Comparison of ENCODE assay signal across 30 cellular contexts in genomic region chr2:190425883-190426658, GRCh38. TPM values are rescaled to one million over a fixed set of nuclear protein-coding genes. Genes with fewer than 3 reads are reported as not detected.
DNase-seq lines count a peak whose midpoint lies in the region; ATAC-seq and TF ChIP-seq lines count a peak whose summit lies in the region.
"Had no signal": no experiment of that assay in that cellular context is flagged by ENCODE, and none has a peak within 500 bp of the region (broad histone marks: within the 10 kb centered on the region; RNA-seq: fewer than 3 reads in every experiment).

No MANE protein-coding gene starts in this region.

- ATAC-seq in activated naive CD4-positive, alpha-beta T cell treated with anti-CD3 and anti-CD28 coated beads, Interleukin-2, amount 50 U/mL, for 72 hours: no peak
- ATAC-seq in activated naive CD8-positive, alpha-beta T cell treated with anti-CD3 and anti-CD28 coated beads, Interleukin-2, amount 50 U/mL, for 24 hours: no peak
- no peak for ATAC-seq in stimulated activated naive CD8-positive, alpha-beta T cell treated with anti-CD3 and anti-CD28 coated beads, Interleukin-15, amount 100 ng/mL, for 72 hours
- no peak for ATAC-seq in PC-3
- ATAC-seq: activated T-cell treated with anti-CD3 and anti-CD28 coated beads, Interleukin-2, amount 50 U/mL, for 4 hours; gastrocnemius medialis had no signal

- no peaks in the 10 kb centered on the region for H3K27me3 Mint-ChIP-seq in activated naive CD4-positive, alpha-beta T cell treated with anti-CD3 and anti-CD28 coated beads, Interleukin-2, amount 50 U/mL, for 24 hours
- no peaks in the 10 kb centered on the region for H3K27me3 Mint-ChIP-seq in activated naive CD8-positive, alpha-beta T cell treated with anti-CD3 and anti-CD28 coated beads, Interleukin-2, amount 50 U/mL, for 24 hours
- H3K27me3 Mint-ChIP-seq in stimulated activated naive CD8-positive, alpha-beta T cell treated with anti-CD3 and anti-CD28 coated beads, Interleukin-15, amount 100 ng/mL, for 72 hours: no peaks in the 10 kb centered on the region
- H3K27me3 Mint-ChIP-seq: B cell, progenitor cell of endocrine pancreas had no signal

- H3K27me3 ChIP-seq in Karpas-422 (ENCODE audit: low read length) (no peaks in the 10 kb centered on the region), PC-3 (ENCODE audit: low read length) (no peaks in the 10 kb centered on the region)
- H3K27me3 ChIP-seq: gastrocnemius medialis, SJSA1, thyroid gland had no signal

- H3K36me3 ChIP-seq in Karpas-422 (ENCODE audit: insufficient read depth, low read length) (no peaks in the 10 kb centered on the region; the same call in 1 of the 2 replicates), PC-3 (ENCODE audit: low read depth, low read length) (no peaks in the 10 kb centered on the region)
- H3K36me3 ChIP-seq: gastrocnemius medialis, SJSA1, thyroid gland had no signal

- H3K9me3 Mint-ChIP-seq in activated naive CD4-positive, alpha-beta T cell treated with anti-CD3 and anti-CD28 coated beads, Interleukin-2, amount 50 U/mL, for 24 hours: no peaks in the 10 kb centered on the region
- H3K9me3 Mint-ChIP-seq in activated naive CD4-positive, alpha-beta T cell treated with anti-CD3 and anti-CD28 coated beads, Interleukin-2, amount 50 U/mL, for 72 hours: peaks cover 3 to 4% of the 10 kb centered on the region in 2 donors
- no peaks in the 10 kb centered on the region for H3K9me3 Mint-ChIP-seq in activated naive CD8-positive, alpha-beta T cell treated with anti-CD3 and anti-CD28 coated beads, Interleukin-2, amount 50 U/mL, for 24 hours
- no peaks in the 10 kb centered on the region for H3K9me3 Mint-ChIP-seq in stimulated activated naive CD8-positive, alpha-beta T cell treated with anti-CD3 and anti-CD28 coated beads, Interleukin-15, amount 100 ng/mL, for 72 hours
- H3K9me3 Mint-ChIP-seq: activated T-cell treated with anti-CD3 and anti-CD28 coated beads, Interleukin-2, amount 50 U/mL, for 4 hours had no signal

- H3K36me3 Mint-ChIP-seq in activated naive CD4-positive, alpha-beta T cell treated with anti-CD3 and anti-CD28 coated beads, Interleukin-2, amount 50 U/mL, for 24 hours: peaks cover 32% of the 10 kb centered on the region
- peaks cover 15 to 38% of the 10 kb centered on the region in 2 donors for H3K36me3 Mint-ChIP-seq in activated naive CD4-positive, alpha-beta T cell treated with anti-CD3 and anti-CD28 coated beads, Interleukin-2, amount 50 U/mL, for 72 hours
- peaks cover 35% of the 10 kb centered on the region for H3K36me3 Mint-ChIP-seq in activated naive CD8-positive, alpha-beta T cell treated with anti-CD3 and anti-CD28 coated beads, Interleukin-2, amount 50 U/mL, for 24 hours (ENCODE audit: low read depth)

- intact Hi-C loops in PC-3 (cut with micrococcal nuclease): no loop called here

- no peak overlapping the region for H2AFZ ChIP-seq in Karpas-422 (ENCODE audit: low read length)
- H2AFZ ChIP-seq in PC-3 (ENCODE audit: low read length): no peak overlapping the region

- peak overlapping the region; percentile 79 for H3K27ac Mint-ChIP-seq in activated naive CD4-positive, alpha-beta T cell treated with anti-CD3 and anti-CD28 coated beads, Interleukin-2, amount 50 U/mL, for 24 hours
- H3K27ac Mint-ChIP-seq in activated naive CD4-positive, alpha-beta T cell treated with anti-CD3 and anti-CD28 coated beads, Interleukin-2, amount 50 U/mL, for 72 hours: peak overlapping the region in 1 of 2 donors; percentile 71
- H3K27ac Mint-ChIP-seq in activated naive CD8-positive, alpha-beta T cell treated with anti-CD3 and anti-CD28 coated beads, Interleukin-2, amount 50 U/mL, for 24 hours: peak overlapping the region; percentile 75
- H3K27ac Mint-ChIP-seq in stimulated activated naive CD8-positive, alpha-beta T cell treated with anti-CD3 and anti-CD28 coated beads, Interleukin-15, amount 100 ng/mL, for 72 hours: peak overlapping the region; percentile 92 to 97
- H3K27ac Mint-ChIP-seq: B cell, progenitor cell of endocrine pancreas had no signal

- H3K4me1 Mint-ChIP-seq in activated naive CD4-positive, alpha-beta T cell treated with anti-CD3 and anti-CD28 coated beads, Interleukin-2, amount 50 U/mL, for 24 hours: peaks cover 67% of the 10 kb centered on the region
- peaks cover 50% of the 10 kb centered on the region for H3K4me1 Mint-ChIP-seq in activated naive CD8-positive, alpha-beta T cell treated with anti-CD3 and anti-CD28 coated beads, Interleukin-2, amount 50 U/mL, for 24 hours
- H3K4me1 Mint-ChIP-seq in stimulated activated naive CD8-positive, alpha-beta T cell treated with anti-CD3 and anti-CD28 coated beads, Interleukin-15, amount 100 ng/mL, for 72 hours: peaks cover 71% of the 10 kb centered on the region

- H3K4me2 ChIP-seq in Karpas-422 (ENCODE audit: low read depth, low read length, poor library complexity, severe bottlenecking): no peak overlapping the region
- H3K4me2 ChIP-seq in PC-3 (ENCODE audit: low read length): no peak overlapping the region

- no peaks in the 10 kb centered on the region for H3K9me3 ChIP-seq in Karpas-422 (ENCODE audit: low read length)
- H3K9me3 ChIP-seq in PC-3 (ENCODE audit: low read length): no peaks in the 10 kb centered on the region
- H3K9me3 ChIP-seq: gastrocnemius medialis, SJSA1, thyroid gland had no signal

- H3K9ac ChIP-seq in Karpas-422 (ENCODE audit: low read length) (no peak overlapping the region), PC-3 (ENCODE audit: low read length) (no peak overlapping the region)

- H3K4me3 Mint-ChIP-seq in activated naive CD4-positive, alpha-beta T cell treated with anti-CD3 and anti-CD28 coated beads, Interleukin-2, amount 50 U/mL, for 24 hours: no peak overlapping the region
- no peak overlapping the region for H3K4me3 Mint-ChIP-seq in activated naive CD8-positive, alpha-beta T cell treated with anti-CD3 and anti-CD28 coated beads, Interleukin-2, amount 50 U/mL, for 24 hours
- H3K4me3 Mint-ChIP-seq in stimulated activated naive CD8-positive, alpha-beta T cell treated with anti-CD3 and anti-CD28 coated beads, Interleukin-15, amount 100 ng/mL, for 72 hours: peak overlapping the region; percentile 66 to 69
- H3K4me3 Mint-ChIP-seq: activated T-cell treated with anti-CD3 and anti-CD28 coated beads, Interleukin-2, amount 50 U/mL, for 4 hours; B cell had no signal

- peak overlapping the region; percentile 21; the same call in 1 of the 2 replicates for H3K27ac ChIP-seq in Karpas-422 (ENCODE audit: low read length)
- H3K27ac ChIP-seq in PC-3 (ENCODE audit: low read length): no peak overlapping the region
- H3K27ac ChIP-seq: gastrocnemius medialis, SJSA1, thyroid gland had no signal

- H3F3A ChIP-seq in PC-3 (ENCODE audit: low read length, unreplicated experiment): no peaks in the 10 kb centered on the region

- H3K4me1 ChIP-seq in Karpas-422 (ENCODE audit: low read length) (peaks cover 11% of the 10 kb centered on the region), PC-3 (ENCODE audit: insufficient read depth, low read length) (no peaks in the 10 kb centered on the region)
- H3K4me1 ChIP-seq: gastrocnemius medialis, SJSA1 had no signal

- no peak for TF ChIP-seq CTCF in PC-3 (conservative IDR thresholded peaks at IDR 0.05; ENCODE audit: low read depth, low read length)

- no peaks in the 10 kb centered on the region for H3K9me2 ChIP-seq in Karpas-422 (replicated peaks; ENCODE audit: insufficient read depth, low read length)
- H3K9me2 ChIP-seq in PC-3 (replicated peaks; ENCODE audit: low read length): no peaks in the 10 kb centered on the region

- no peaks in the 10 kb centered on the region for H4K20me1 ChIP-seq in Karpas-422 (ENCODE audit: insufficient read depth, low read depth, low read length)
- no peaks in the 10 kb centered on the region for H4K20me1 ChIP-seq in PC-3 (ENCODE audit: low read length)

- POLR2A ChIA-PET in PC-3 (lab: Charles Lee; ENCODE audit: unreplicated experiment): no interaction called here

- H3K79me2 ChIP-seq in Karpas-422 (ENCODE audit: low read length) (peaks cover 74% of the 10 kb centered on the region), PC-3 (ENCODE audit: low read length) (no peaks in the 10 kb centered on the region)

- no peak overlapping the region for H3K4me3 ChIP-seq in Karpas-422 (ENCODE audit: low read length)
- no peak overlapping the region for H3K4me3 ChIP-seq in PC-3 (ENCODE audit: low read length)
- H3K4me3 ChIP-seq: gastrocnemius medialis, SJSA1, thyroid gland had no signal

- DNase-seq in activated naive CD4-positive, alpha-beta T cell treated with anti-CD3 and anti-CD28 coated beads, Interleukin-2, amount 50 U/mL, for 72 hours (ENCODE audit: low spot score in 2 of 2): no peak
- DNase-seq in Karpas-422 (no peak), NCI-H1092 treated with DMSO at 0.1 percent for 48 hours (lab: John Stamatoyannopoulos, UW) (no peak), PC-3 (no peak), GM19238 (ENCODE audit: insufficient read length, low spot score) (no peak)
- no peak for DNase-seq in activated naive CD8-positive, alpha-beta T cell treated with anti-CD3 and anti-CD28 coated beads, Interleukin-2, amount 50 U/mL, for 24 hours
- DNase-seq in stimulated activated naive CD8-positive, alpha-beta T cell treated with anti-CD3 and anti-CD28 coated beads, Interleukin-15, amount 100 ng/mL, for 72 hours: no peak
- DNase-seq: activated CD4-positive, CD25-positive, alpha-beta regulatory T cell; activated CD8-positive, alpha-beta memory T cell treated with anti-CD3 and anti-CD28 coated beads for 24 hours; activated naive CD4-positive, alpha-beta T cell treated with anti-CD3 and anti-CD28 coated beads, Interleukin-2, amount 50 U/mL, for 16 hours; activated T-cell treated with anti-CD3 and anti-CD28 coated beads, Interleukin-2, amount 50 U/mL, for 4 hours; central memory CD4-positive, alpha-beta T cell; COR-L47; gastrocnemius medialis; H7; KG1; mammary epithelial cell; NCI-H1436; NCI-H2107; NCI-H446; NCI-H774; RPMI8226; stimulated activated CD4-positive, alpha-beta T cell treated with anti-CD3 and anti-CD28 coated beads, Interleukin-12 subunit alpha, Interleukin-12 subunit beta, amount 100 ng/mL, for 4 hours; stimulated activated CD4-positive, alpha-beta T cell treated with anti-CD3 and anti-CD28 coated beads, Interleukin-4, amount 100 ng/mL, for 24 hours; stimulated activated naive CD4-positive, alpha-beta T cell; thyroid gland had no signal

- CTCF ChIA-PET in PC-3 (lab: Charles Lee): no interaction called here

- no TSS peak for BruUV-seq in PC-3 (replicated peaks; lab: Mats Ljungman, UMichigan)

RNA-seq across cellular contexts. Expression of gene MFSD6, which starts 17.9 kb away (rescaled TPM):
- total RNA-seq in activated naive CD4-positive, alpha-beta T cell treated with anti-CD3 and anti-CD28 coated beads, Interleukin-2, amount 50 U/mL, for 72 hours: 10 to 100 TPM; 18.8 to 37.5 TPM
- total RNA-seq in Karpas-422 (2014; rRNA removed; shearing (Covaris generic); ENCODE audit: low replicate concordance): 65.5 and 65.9 TPM in 2 replicates
- total RNA-seq in PC-3 (2014; rRNA removed): 20.9 and 23.0 TPM in 2 replicates

Comparison
In these comparisons a context has a peak if more than half of its experiments do, and no peak if none do; other contexts are left out.
1. H3K4me3 Mint-ChIP-seq: peak in stimulated activated naive CD8-positive, alpha-beta T cell treated with anti-CD3 and anti-CD28 coated beads, Interleukin-15, amount 100 ng/mL, for 72 hours (2 of 2); none in activated naive CD4-positive, alpha-beta T cell treated with anti-CD3 and anti-CD28 coated beads, Interleukin-2, amount 50 U/mL, for 24 hours (single experiment) and activated naive CD8-positive, alpha-beta T cell treated with anti-CD3 and anti-CD28 coated beads, Interleukin-2, amount 50 U/mL, for 24 hours (single experiment).